ENCODE assay signal across 10 cellular contexts in genomic region chr17:17098426-17099035, GRCh38. TPM values are rescaled to one million over a fixed set of nuclear protein-coding genes. Genes with fewer than 3 reads are reported as not detected.
DNase-seq lines count a peak whose midpoint lies in the region; ATAC-seq and TF ChIP-seq lines count a peak whose summit lies in the region.
"Had no signal": no experiment of that assay in that cellular context is flagged by ENCODE, and none has a peak within 500 bp of the region (broad histone marks: within the 10 kb centered on the region; RNA-seq: fewer than 3 reads in every experiment).

No MANE protein-coding gene starts in this region.

- H3K27ac Mint-ChIP-seq in WTC11, result peak overlapping the region; percentile 78
- H3K27ac Mint-ChIP-seq in activated CD8-positive, alpha-beta T cell treated with anti-CD3 and anti-CD28 coated beads, Interleukin-2, amount 10 ng/mL, durations not matched to agents 7 days and 5 days, result no peak overlapping the region

- no peaks in the 10 kb centered on the region for H3K27me3 Mint-ChIP-seq in WTC11 (ENCODE audit: low read depth)
- no peaks in the 10 kb centered on the region for H3K27me3 Mint-ChIP-seq in activated CD8-positive, alpha-beta T cell treated with anti-CD3 and anti-CD28 coated beads, Interleukin-2, amount 10 ng/mL, durations not matched to agents 7 days and 5 days (ENCODE audit: low read depth)

- H3K4me1 ChIP-seq in thoracic aorta (ENCODE audit: control insufficient read depth in 1 of 2, low read depth in 2 of 2), result peaks cover 28 to 54% of the 10 kb centered on the region in 2 donors

- DNase-seq in WTC11 (ENCODE audit: low spot score) (no peak), fibroblast of peridontal ligament (ENCODE audit: extremely low read depth) (peak; percentile 47), myocyte (ENCODE audit: low read depth) (peak; percentile 63), thoracic aorta (ENCODE audit: low spot score) (no peak)
- DNase-seq in activated CD8-positive, alpha-beta T cell treated with anti-CD3 and anti-CD28 coated beads, Interleukin-2, amount 10 ng/mL, durations not matched to agents 7 days and 5 days, result no peak
- DNase-seq in central memory CD4-positive, alpha-beta T cell, result no peak
- DNase-seq: natural killer cell, NCI-H1417 treated with DMSO at 0.1 percent for 48 hours had no signal

- H3K9me3 Mint-ChIP-seq in WTC11, result no peaks in the 10 kb centered on the region
- no peaks in the 10 kb centered on the region for H3K9me3 Mint-ChIP-seq in activated CD8-positive, alpha-beta T cell treated with anti-CD3 and anti-CD28 coated beads, Interleukin-2, amount 10 ng/mL, durations not matched to agents 7 days and 5 days (ENCODE audit: insufficient read depth)
- H3K9me3 Mint-ChIP-seq: natural killer cell had no signal

- POLR2A ChIA-PET in WTC11 (lab: Charles Lee), result no interaction called here
- POLR2A ChIA-PET in activated CD8-positive, alpha-beta T cell treated with anti-CD3 and anti-CD28 coated beads, Interleukin-2, amount 10 ng/mL, durations not matched to agents 7 days and 5 days (lab: Charles Lee), result no interaction called here

- H3K27me3 ChIP-seq in thoracic aorta (replicated peaks; ENCODE audit: insufficient read depth), result no peaks in the 10 kb centered on the region

- no peak overlapping the region for H3K4me3 ChIP-seq in thoracic aorta

- H3K4me3 Mint-ChIP-seq in WTC11, result no peak overlapping the region
- H3K4me3 Mint-ChIP-seq in activated CD8-positive, alpha-beta T cell treated with anti-CD3 and anti-CD28 coated beads, Interleukin-2, amount 10 ng/mL, durations not matched to agents 7 days and 5 days, result no peak overlapping the region
- H3K4me3 Mint-ChIP-seq: natural killer cell had no signal

- no peaks in the 10 kb centered on the region for H3K9me3 ChIP-seq in thoracic aorta

- H3K4me1 Mint-ChIP-seq in WTC11, result peaks cover 44% of the 10 kb centered on the region
- no peaks in the 10 kb centered on the region for H3K4me1 Mint-ChIP-seq in activated CD8-positive, alpha-beta T cell treated with anti-CD3 and anti-CD28 coated beads, Interleukin-2, amount 10 ng/mL, durations not matched to agents 7 days and 5 days (ENCODE audit: low read depth)

- peak overlapping the region; percentile 2 to 46 for H3K27ac ChIP-seq in thoracic aorta

- peaks cover 4% of the 10 kb centered on the region; the same call in 1 of the 2 replicates for H3K36me3 Mint-ChIP-seq in WTC11
- peaks cover 6% of the 10 kb centered on the region for H3K36me3 Mint-ChIP-seq in activated CD8-positive, alpha-beta T cell treated with anti-CD3 and anti-CD28 coated beads, Interleukin-2, amount 10 ng/mL, durations not matched to agents 7 days and 5 days (ENCODE audit: low read depth)
- H3K36me3 Mint-ChIP-seq: natural killer cell had no signal

- no peaks in the 10 kb centered on the region for H3K36me3 ChIP-seq in thoracic aorta

- no peak for TF ChIP-seq CTCF in WTC11 (IDR thresholded peaks at IDR 0.05)
- TF ChIP-seq CTCF in thoracic aorta (IDR thresholded peaks at IDR 0.05), result no peak

- ATAC-seq in WTC11 (no peak), thoracic aorta (ENCODE audit: insufficient number of reproducible peaks, low FRiP score, low read depth) (no peak), GM18502 (IDR thresholded peaks at IDR 0.05; ENCODE audit: poor library complexity, unreplicated experiment) (no peak), HG02759 (IDR thresholded peaks at IDR 0.05; ENCODE audit: unreplicated experiment) (no peak)
- no peak for ATAC-seq in activated CD8-positive, alpha-beta T cell treated with anti-CD3 and anti-CD28 coated beads, Interleukin-2, amount 10 ng/mL, durations not matched to agents 7 days and 5 days
- ATAC-seq: natural killer cell had no signal

- CTCF ChIA-PET in WTC11 (lab: Charles Lee), result interaction anchor here (1.3 to 2.4 kb wide), 2 partner anchors 10 to 43 kb away, joined by 3 to 10 read pairs; no protein-coding TSS in a partner anchor
- CTCF ChIA-PET in activated CD8-positive, alpha-beta T cell treated with anti-CD3 and anti-CD28 coated beads, Interleukin-2, amount 10 ng/mL, durations not matched to agents 7 days and 5 days (lab: Charles Lee), result interaction anchor here (1.1 kb wide), 1 partner anchor 9 kb away, joined by 3 read pairs; no protein-coding TSS in a partner anchor

TF ChIP-seq in WTC11, 78 proteins besides CTCF, POLR2A, EP300 and RAD21:
- TF ChIP-seq TCF7 (CRISPR knock-in tag; IDR thresholded peaks at IDR 0.05; ENCODE audit: low read depth) (no peak), ZBTB21 (CRISPR knock-in tag; IDR thresholded peaks at IDR 0.05; ENCODE audit: borderline replicate concordance) (no peak), MLX (CRISPR knock-in tag; IDR thresholded peaks at IDR 0.05) (no peak), USF2 (CRISPR knock-in tag; IDR thresholded peaks at IDR 0.05) (no peak), CBFB (CRISPR knock-in tag; IDR thresholded peaks at IDR 0.05; ENCODE audit: low read depth) (no peak), EMX1 (CRISPR knock-in tag; IDR thresholded peaks at IDR 0.05) (no peak), FOXP1 (CRISPR knock-in tag; IDR thresholded peaks at IDR 0.05; ENCODE audit: borderline replicate concordance) (no peak), NFYB (CRISPR knock-in tag; conservative IDR thresholded peaks at IDR 0.05; ENCODE audit: low read depth) (no peak), GABPB1 (CRISPR knock-in tag; IDR thresholded peaks at IDR 0.05) (no peak), ZNF416 (CRISPR knock-in tag; IDR thresholded peaks at IDR 0.05) (no peak), ZNF423 (CRISPR knock-in tag; IDR thresholded peaks at IDR 0.05) (no peak), ZNF138 (CRISPR knock-in tag; conservative IDR thresholded peaks at IDR 0.05) (no peak), E2F4 (CRISPR knock-in tag; IDR thresholded peaks at IDR 0.05; ENCODE audit: borderline replicate concordance, low read depth) (no peak)

RNA-seq across cellular contexts. Expression of gene MPRIP, which starts 56.3 kb away (rescaled TPM):
- total RNA-seq in WTC11 (2021), result 127 to 140 TPM (median 136 TPM) in 3 replicates
- total RNA-seq in myocyte, result 137 and 150 TPM in 2 replicates
- 314 TPM for polyA plus RNA-seq in myocyte (2012)
- total RNA-seq in thoracic aorta, result 100 to 1,000 TPM; 235 to 252 TPM
- 100 to 1,000 TPM; 217 to 226 TPM for total RNA-seq in activated CD8-positive, alpha-beta T cell treated with anti-CD3 and anti-CD28 coated beads, Interleukin-2, amount 10 ng/mL, durations not matched to agents 7 days and 5 days

Comparison
In these comparisons a context has a peak if more than half of its experiments do, and no peak if none do; other contexts are left out.
1. DNase-seq: peak in fibroblast of peridontal ligament (single experiment) and myocyte (single experiment); none in WTC11 (single experiment), thoracic aorta (single experiment), activated CD8-positive, alpha-beta T cell treated with anti-CD3 and anti-CD28 coated beads, Interleukin-2, amount 10 ng/mL, durations not matched to agents 7 days and 5 days (single experiment) and central memory CD4-positive, alpha-beta T cell (single experiment).